27 cellular contexts compared by ENCODE assay signal in the genomic region with DNA sequence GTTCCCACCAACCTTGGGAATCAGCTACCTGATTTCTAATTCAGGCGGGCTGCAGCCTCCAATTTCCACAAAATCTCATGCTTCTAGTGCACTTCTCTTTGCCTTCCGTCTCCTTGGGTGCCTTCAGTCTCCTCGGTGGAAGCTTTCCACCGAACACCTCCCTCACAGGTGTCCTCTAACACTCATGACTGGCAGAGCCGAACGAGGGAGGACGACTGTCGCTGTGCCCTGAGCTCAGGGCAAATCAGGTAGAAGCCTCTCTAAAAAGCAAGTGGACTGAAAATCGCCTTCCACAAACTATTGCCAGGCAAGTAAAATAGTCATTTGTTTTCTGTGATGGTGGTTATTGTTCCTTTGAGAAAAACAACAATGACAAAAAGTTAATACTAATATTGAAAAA.
"Had no signal": no experiment of that assay in that cellular context is flagged by ENCODE, and none has a peak within 500 bp of the region (broad histone marks: within the 10 kb centered on the region; RNA-seq: fewer than 3 reads in every experiment).

No MANE protein-coding gene starts in this region.

- H3K4me1 Mint-ChIP-seq: stimulated activated effector memory CD8-positive, alpha-beta T cell treated with anti-CD3 and anti-CD28 coated beads, Interleukin-12 subunit alpha, Interleukin-12 subunit beta, amount 100 ng/mL, for 72 hours; stimulated activated memory B cell treated with anti-CD40 and anti-IgM and Interleukin-4, amounts not matched to agents 10 μg/mL and 1 μg/mL and 100 μg/mL, for 72 hours; stimulated activated naive B cell treated with anti-CD40 and anti-IgM and Interleukin-4, amounts not matched to agents 10 μg/mL and 1 μg/mL and 100 μg/mL, for 72 hours; stimulated activated naive CD8-positive, alpha-beta T cell treated with anti-CD3 and anti-CD28 coated beads, Interleukin-15, amount 100 ng/mL, for 72 hours had no signal

- H3K4me3 ChIP-seq: stomach, suprapubic skin, testis, thoracic aorta, tibial artery, tibial nerve, transverse colon, upper lobe of left lung, upper lobe of right lung, uterus, vagina had no signal

- ATAC-seq: stimulated activated effector memory CD8-positive, alpha-beta T cell treated with anti-CD3 and anti-CD28 coated beads, Interleukin-12 subunit alpha, Interleukin-12 subunit beta, amount 100 ng/mL, for 72 hours; stimulated activated memory B cell treated with anti-CD40 and anti-IgM and Interleukin-4, amounts not matched to agents 10 μg/mL and 1 μg/mL and 100 μg/mL, for 72 hours; stimulated activated naive B cell treated with anti-CD40 and anti-IgM and Interleukin-4, amounts not matched to agents 10 μg/mL and 1 μg/mL and 100 μg/mL, for 72 hours; stimulated activated naive CD8-positive, alpha-beta T cell treated with anti-CD3 and anti-CD28 coated beads, Interleukin-15, amount 100 ng/mL, for 72 hours; stimulated activated naive CD8-positive, alpha-beta T cell treated with anti-CD3 and anti-CD28 coated beads, Interleukin-15, Interleukin-2, amounts not matched to agents 100 U/mL and 50 U/mL, for 24 hours; upper lobe of right lung had no signal

- H3K27me3 ChIP-seq: stomach, suprapubic skin, testis, tibial artery, tibial nerve, transverse colon, upper lobe of left lung, upper lobe of right lung, uterus, vagina had no signal

- H3K27ac Mint-ChIP-seq: stimulated activated effector memory CD8-positive, alpha-beta T cell treated with anti-CD3 and anti-CD28 coated beads, Interleukin-12 subunit alpha, Interleukin-12 subunit beta, amount 100 ng/mL, for 72 hours; stimulated activated memory B cell treated with anti-CD40 and anti-IgM and Interleukin-4, amounts not matched to agents 10 μg/mL and 1 μg/mL and 100 μg/mL, for 72 hours; stimulated activated naive B cell treated with anti-CD40 and anti-IgM and Interleukin-4, amounts not matched to agents 10 μg/mL and 1 μg/mL and 100 μg/mL, for 72 hours; stimulated activated naive CD8-positive, alpha-beta T cell treated with anti-CD3 and anti-CD28 coated beads, Interleukin-15, amount 100 ng/mL, for 72 hours; stimulated activated naive CD8-positive, alpha-beta T cell treated with anti-CD3 and anti-CD28 coated beads, Interleukin-15, Interleukin-2, amounts not matched to agents 100 ng/mL and 50 ng/mL, for 24 hours; type B pancreatic cell had no signal

- H3K9me3 Mint-ChIP-seq: stimulated activated memory B cell treated with anti-CD40 and anti-IgM and Interleukin-4, amounts not matched to agents 10 μg/mL and 1 μg/mL and 100 μg/mL, for 72 hours; stimulated activated naive CD8-positive, alpha-beta T cell treated with anti-CD3 and anti-CD28 coated beads, Interleukin-15, Interleukin-2, amounts not matched to agents 100 ng/mL and 50 ng/mL, for 24 hours; type B pancreatic cell had no signal

- H3K27ac ChIP-seq: stomach, suprapubic skin, testis, thoracic aorta, tibial artery, tibial nerve, transverse colon, upper lobe of left lung, upper lobe of right lung, uterus, vagina had no signal

- H3K36me3 ChIP-seq: stomach, suprapubic skin, thoracic aorta, tibial artery, tibial nerve, transverse colon, upper lobe of left lung, upper lobe of right lung, uterus, vagina had no signal

- H3K27me3 Mint-ChIP-seq: stimulated activated memory B cell treated with anti-CD40 and anti-IgM and Interleukin-4, amounts not matched to agents 10 μg/mL and 1 μg/mL and 100 μg/mL, for 72 hours; stimulated activated naive B cell treated with anti-CD40 and anti-IgM and Interleukin-4, amounts not matched to agents 10 μg/mL and 1 μg/mL and 100 μg/mL, for 72 hours; stimulated activated naive CD8-positive, alpha-beta T cell treated with anti-CD3 and anti-CD28 coated beads, Interleukin-15, amount 100 ng/mL, for 72 hours; stimulated activated naive CD8-positive, alpha-beta T cell treated with anti-CD3 and anti-CD28 coated beads, Interleukin-15, Interleukin-2, amounts not matched to agents 100 ng/mL and 50 ng/mL, for 24 hours; type B pancreatic cell had no signal

- H3K9me3 ChIP-seq: stomach, suprapubic skin, testis, thoracic aorta, tibial artery, tibial nerve, transverse colon, upper lobe of left lung, upper lobe of right lung, uterus, vagina had no signal

- DNase-seq: stimulated activated CD4-positive, alpha-beta T cell treated with anti-CD3 and anti-CD28 coated beads, Interleukin-2, amount 100 ng/mL, for 48 hours; stimulated activated CD4-positive, alpha-beta T cell treated with anti-CD3 and anti-CD28 coated beads, Interleukin-4, amount 100 ng/mL, for 1 hour; stimulated activated CD4-positive, alpha-beta T cell treated with anti-CD3 and anti-CD28 coated beads, Interleukin-4, amount 100 ng/mL, for 24 hours; stimulated activated CD4-positive, alpha-beta T cell treated with anti-CD3 and anti-CD28 coated beads, Interleukin-4, amount 100 ng/mL, for 4 hours; stimulated activated CD8-positive, alpha-beta memory T cell treated with anti-CD3 and anti-CD28 coated beads, Interleukin-4, amount 100 ng/mL, for 48 hours; stimulated activated naive B cell treated with anti-CD40 and anti-IgM and Interleukin-4, amounts not matched to agents 10 μg/mL and 1 μg/mL and 100 μg/mL, for 72 hours; stimulated activated naive CD4-positive, alpha-beta T cell; stimulated activated naive CD4-positive, alpha-beta T cell treated with Interleukin-2 at 50 U/mL for 16 hours; stimulated activated naive CD8-positive, alpha-beta T cell treated with anti-CD3 and anti-CD28 coated beads, Interleukin-15, amount 100 ng/mL, for 72 hours; stimulated activated naive CD8-positive, alpha-beta T cell treated with anti-CD3 and anti-CD28 coated beads, Interleukin-15, Interleukin-2, amounts not matched to agents 100 U/mL and 50 U/mL, for 24 hours; stomach; substantia nigra; testis; tibial artery; transverse colon; trophoblast cell; upper lobe of left lung; upper lobe of right lung; uterus had no signal

- H3K4me3 Mint-ChIP-seq: stimulated activated effector memory CD8-positive, alpha-beta T cell treated with anti-CD3 and anti-CD28 coated beads, Interleukin-12 subunit alpha, Interleukin-12 subunit beta, amount 100 ng/mL, for 72 hours; stimulated activated memory B cell treated with anti-CD40 and anti-IgM and Interleukin-4, amounts not matched to agents 10 μg/mL and 1 μg/mL and 100 μg/mL, for 72 hours; stimulated activated naive B cell treated with anti-CD40 and anti-IgM and Interleukin-4, amounts not matched to agents 10 μg/mL and 1 μg/mL and 100 μg/mL, for 72 hours; stimulated activated naive CD8-positive, alpha-beta T cell treated with anti-CD3 and anti-CD28 coated beads, Interleukin-15, amount 100 ng/mL, for 72 hours; stimulated activated naive CD8-positive, alpha-beta T cell treated with anti-CD3 and anti-CD28 coated beads, Interleukin-15, Interleukin-2, amounts not matched to agents 100 ng/mL and 50 ng/mL, for 24 hours; type B pancreatic cell had no signal

- H3K36me3 Mint-ChIP-seq: stimulated activated effector memory CD8-positive, alpha-beta T cell treated with anti-CD3 and anti-CD28 coated beads, Interleukin-12 subunit alpha, Interleukin-12 subunit beta, amount 100 ng/mL, for 72 hours; stimulated activated memory B cell treated with anti-CD40 and anti-IgM and Interleukin-4, amounts not matched to agents 10 μg/mL and 1 μg/mL and 100 μg/mL, for 72 hours; stimulated activated naive B cell treated with anti-CD40 and anti-IgM and Interleukin-4, amounts not matched to agents 10 μg/mL and 1 μg/mL and 100 μg/mL, for 72 hours; type B pancreatic cell had no signal

- H3K4me1 ChIP-seq: stomach, suprapubic skin, testis, tibial artery, tibial nerve, transverse colon, upper lobe of left lung, upper lobe of right lung, uterus, vagina had no signal
